Comparison of ENCODE assay signal across 33 cellular contexts in genomic region chr12:125944446-125944845, GRCh38.
"Had no signal": no experiment of that assay in that cellular context is flagged by ENCODE, and none has a peak within 500 bp of the region (broad histone marks: within the 10 kb centered on the region; RNA-seq: fewer than 3 reads in every experiment).

No MANE protein-coding gene starts in this region.

- H3K27me3 Mint-ChIP-seq: activated B cell treated with CpG ODN at 0.5 μM for 24 hours; activated CD4-positive, alpha-beta memory T cell treated with anti-CD3 and anti-CD28 coated beads for 36 hours; activated naive CD4-positive, alpha-beta T cell treated with anti-CD3 and anti-CD28 coated beads, Interleukin-2, amount 10 ng/mL, durations not matched to agents 7 days and 5 days; activated naive CD8-positive, alpha-beta T cell; activated naive CD8-positive, alpha-beta T cell treated with anti-CD3 and anti-CD28 coated beads, Interleukin-2, amount 50 U/mL, for 24 hours had no signal

- H3K36me3 ChIP-seq: brain microvascular endothelial cell, Peyer's patch, SJCRH30 had no signal

- H3K4me1 Mint-ChIP-seq: activated B cell treated with CpG ODN at 0.5 μM for 24 hours; activated naive CD4-positive, alpha-beta T cell treated with anti-CD3 and anti-CD28 coated beads, Interleukin-2, amount 10 ng/mL, durations not matched to agents 7 days and 5 days; activated naive CD8-positive, alpha-beta T cell treated with anti-CD3 and anti-CD28 coated beads, Interleukin-2, amount 50 U/mL, for 24 hours had no signal

- H3K36me3 Mint-ChIP-seq: activated CD4-positive, alpha-beta memory T cell treated with anti-CD3 and anti-CD28 coated beads for 36 hours; activated naive CD4-positive, alpha-beta T cell treated with anti-CD3 and anti-CD28 coated beads, Interleukin-2, amount 10 ng/mL, durations not matched to agents 7 days and 5 days; activated naive CD8-positive, alpha-beta T cell had no signal

- DNase-seq: activated B cell treated with CpG ODN at 0.5 μM for 24 hours; activated CD4-positive, alpha-beta memory T cell treated with anti-CD3 and anti-CD28 coated beads for 36 hours; activated CD4-positive, alpha-beta T cell treated with anti-CD3 and anti-CD28 coated beads for 4 hours; activated CD4-positive, alpha-beta T cell treated with anti-CD3 and anti-CD28 coated beads, Interleukin-2, amount 50 U/mL, for 1 hour; activated CD4-positive, CD25-positive, alpha-beta regulatory T cell treated with anti-CD3 and anti-CD28 coated beads, Interleukin-2, amount 50 U/mL, for 72 hours; activated CD8-positive, alpha-beta memory T cell treated with anti-CD3 and anti-CD28 coated beads, Interleukin-2, amount 50 U/mL, for 48 hours; activated effector memory CD4-positive, alpha-beta T cell treated with Interleukin-2 at 50 U/mL for 16 hours; activated naive CD4-positive, alpha-beta T cell treated with anti-CD3 and anti-CD28 coated beads, Interleukin-2, amount 10 ng/mL, durations not matched to agents 7 days and 5 days; activated naive CD8-positive, alpha-beta T cell treated with anti-CD3 and anti-CD28 coated beads, Interleukin-2, amount 50 U/mL, for 24 hours; activated T-cell treated with anti-CD3 and anti-CD28 coated beads, Interleukin-2, amount 50 U/mL, for 48 hours; amniotic stem cell; aorta; brain microvascular endothelial cell; MM.1S; MV-4-11; NCI-H1092 treated with DMSO at 0.1 percent for 48 hours; NCI-H1417; NCI-H146; NCI-H187; NCI-H2029 treated with DMSO at 0.1 percent for 48 hours; NCI-H2107; NCI-H2171; NCI-H510A; NCI-H526; NCI-H748 treated with DMSO at 0.1 percent for 48 hours; OCI-M1; Peyer's patch; SHP77; SJCRH30 had no signal

- H3K4me3 Mint-ChIP-seq: activated B cell treated with CpG ODN at 0.5 μM for 24 hours; activated CD4-positive, alpha-beta memory T cell treated with anti-CD3 and anti-CD28 coated beads for 36 hours; activated naive CD4-positive, alpha-beta T cell treated with anti-CD3 and anti-CD28 coated beads, Interleukin-2, amount 10 ng/mL, durations not matched to agents 7 days and 5 days; activated naive CD8-positive, alpha-beta T cell; activated naive CD8-positive, alpha-beta T cell treated with anti-CD3 and anti-CD28 coated beads, Interleukin-2, amount 50 U/mL, for 24 hours had no signal

- H3K4me3 ChIP-seq: K562, Peyer's patch, SJCRH30, SK-N-MC had no signal

- H3K27ac Mint-ChIP-seq: activated B cell treated with CpG ODN at 0.5 μM for 24 hours; activated CD4-positive, alpha-beta memory T cell treated with anti-CD3 and anti-CD28 coated beads for 36 hours; activated naive CD4-positive, alpha-beta T cell treated with anti-CD3 and anti-CD28 coated beads, Interleukin-2, amount 10 ng/mL, durations not matched to agents 7 days and 5 days; activated naive CD8-positive, alpha-beta T cell; activated naive CD8-positive, alpha-beta T cell treated with anti-CD3 and anti-CD28 coated beads, Interleukin-2, amount 50 U/mL, for 24 hours had no signal

- ATAC-seq: activated naive CD8-positive, alpha-beta T cell treated with anti-CD3 and anti-CD28 coated beads, Interleukin-2, amount 50 U/mL, for 24 hours; K562 had no signal

- H3K27me3 ChIP-seq: brain microvascular endothelial cell, Peyer's patch, SJCRH30 had no signal

- H3K27ac ChIP-seq: brain microvascular endothelial cell, Peyer's patch, SJCRH30, SK-N-MC, VCaP had no signal

- H3K9me3 Mint-ChIP-seq: activated B cell treated with CpG ODN at 0.5 μM for 24 hours; activated naive CD4-positive, alpha-beta T cell treated with anti-CD3 and anti-CD28 coated beads, Interleukin-2, amount 10 ng/mL, durations not matched to agents 7 days and 5 days; activated naive CD8-positive, alpha-beta T cell treated with anti-CD3 and anti-CD28 coated beads, Interleukin-2, amount 50 U/mL, for 24 hours had no signal

- H3K9me3 ChIP-seq: Peyer's patch, SJCRH30 had no signal

- H3K4me1 ChIP-seq: Peyer's patch, SJCRH30 had no signal
